Comparison of ENCODE assay signal across 8 cellular contexts in genomic region chr1:25821112-25821476, GRCh38. TPM values are rescaled to one million over a fixed set of nuclear protein-coding genes. Genes with fewer than 3 reads are reported as not detected.
DNase-seq lines count a peak whose midpoint lies in the region; ATAC-seq and TF ChIP-seq lines count a peak whose summit lies in the region.

No MANE protein-coding gene starts in this region.

- no peaks in the 10 kb centered on the region for H3K9me3 Mint-ChIP-seq in chondrocyte (ENCODE audit: low read depth)
- no peaks in the 10 kb centered on the region for H3K9me3 Mint-ChIP-seq in naive thymus-derived CD8-positive, alpha-beta T cell

- TF ChIP-seq CTCF in BJ (IDR thresholded peaks at IDR 0.05; ENCODE audit: insufficient read depth, low read depth, low read length), result no peak
- TF ChIP-seq CTCF in chondrocyte (IDR thresholded peaks at IDR 0.05), result no peak

- DNase-seq in BJ (ENCODE audit: low read depth) (no peak), Karpas-422 (peak; percentile 59), chondrocyte (ENCODE audit: low spot score) (no peak), Ammon's horn (ENCODE audit: low spot score) (no peak)
- DNase-seq in naive thymus-derived CD8-positive, alpha-beta T cell, result no peak

- H3K9me3 ChIP-seq in Karpas-422 (ENCODE audit: low read length), result no peaks in the 10 kb centered on the region

- H3K4me3 ChIP-seq in BJ (ENCODE audit: low read depth, low read length) (peak overlapping the region; percentile 89), Karpas-422 (ENCODE audit: low read length) (peak overlapping the region; percentile 88)

- H3K79me2 ChIP-seq in Karpas-422 (ENCODE audit: low read length), result no peaks in the 10 kb centered on the region

- H3K27me3 ChIP-seq in BJ (ENCODE audit: control insufficient read depth, insufficient read depth, low read length), result no peaks in the 10 kb centered on the region
- peaks cover 2% of the 10 kb centered on the region; the same call in 1 of the 2 replicates for H3K27me3 ChIP-seq in Karpas-422 (ENCODE audit: low read length)

- peak overlapping the region; percentile 99 for H3K4me2 ChIP-seq in Karpas-422 (ENCODE audit: low read depth, low read length, poor library complexity, severe bottlenecking)

- peaks cover 1% of the 10 kb centered on the region for H3K36me3 Mint-ChIP-seq in chondrocyte (ENCODE audit: low read depth)
- peaks cover 0 to 1% (median under 1%) of the 10 kb centered on the region in 3 donors for H3K36me3 Mint-ChIP-seq in naive thymus-derived CD8-positive, alpha-beta T cell

- peaks cover 38% of the 10 kb centered on the region for H3K4me1 ChIP-seq in Karpas-422 (ENCODE audit: low read length)

- H3K27ac ChIP-seq in Karpas-422 (ENCODE audit: low read length), result no peak overlapping the region

- POLR2A ChIA-PET in BJ (lab: Charles Lee), result no interaction called here
- POLR2A ChIA-PET in naive thymus-derived CD8-positive, alpha-beta T cell (lab: Charles Lee), result interaction anchor here (0.7 to 2.6 kb wide), 10 partner anchors 9 to 256 kb away, joined by 5 to 30 read pairs (median 7); partner anchors contain the start of genes MAN1C1, PAQR7 and SELENON

- H3K9ac ChIP-seq in Karpas-422 (ENCODE audit: low read length), result peak overlapping the region; percentile 94

- H3K36me3 ChIP-seq in BJ (ENCODE audit: control insufficient read depth, insufficient read depth, low read length) (peaks cover 2% of the 10 kb centered on the region), Karpas-422 (ENCODE audit: insufficient read depth, low read length) (peaks cover 3% of the 10 kb centered on the region; the same call in 1 of the 2 replicates)

- CTCF ChIA-PET in BJ (lab: Yijun Ruan, JAX), result interaction anchor here (1.2 to 1.7 kb wide), 2 partner anchors 9 to 16 kb away, joined by 3 to 5 read pairs; no protein-coding TSS in a partner anchor

- no peaks in the 10 kb centered on the region for H3K27me3 Mint-ChIP-seq in chondrocyte (ENCODE audit: low read depth)
- no peaks in the 10 kb centered on the region for H3K27me3 Mint-ChIP-seq in naive thymus-derived CD8-positive, alpha-beta T cell

- H2AFZ ChIP-seq in Karpas-422 (ENCODE audit: low read length), result no peak overlapping the region

- no peaks in the 10 kb centered on the region for H3K9me2 ChIP-seq in Karpas-422 (replicated peaks; ENCODE audit: insufficient read depth, low read length)

- H3K4me1 Mint-ChIP-seq in chondrocyte (ENCODE audit: low read depth), result peaks cover 35% of the 10 kb centered on the region
- H3K4me1 Mint-ChIP-seq in naive thymus-derived CD8-positive, alpha-beta T cell, result peaks cover 21 to 47% (median 40%) of the 10 kb centered on the region in 4 donors

- H4K20me1 ChIP-seq in Karpas-422 (ENCODE audit: insufficient read depth, low read depth, low read length), result peaks cover 45% of the 10 kb centered on the region

- ATAC-seq in naive thymus-derived CD8-positive, alpha-beta T cell, result no peak
- no peak for ATAC-seq in GM21529 (IDR thresholded peaks at IDR 0.05; ENCODE audit: unreplicated experiment)
- no peak for ATAC-seq in HG02623 (IDR thresholded peaks at IDR 0.05; ENCODE audit: unreplicated experiment)
- no peak for ATAC-seq in HG03095 (IDR thresholded peaks at IDR 0.05; ENCODE audit: unreplicated experiment)

- peak overlapping the region; percentile 93 for H3K27ac Mint-ChIP-seq in chondrocyte (ENCODE audit: unreplicated experiment)
- H3K27ac Mint-ChIP-seq in naive thymus-derived CD8-positive, alpha-beta T cell, result peak overlapping the region; percentile 93 to 99 (median 96)

- H3K4me3 Mint-ChIP-seq in chondrocyte (ENCODE audit: unreplicated experiment), result peak overlapping the region; percentile 98
- peak overlapping the region; percentile 90 to 96 (median 93) for H3K4me3 Mint-ChIP-seq in naive thymus-derived CD8-positive, alpha-beta T cell

RNA-seq across cellular contexts. Expression of gene MTFR1L, which starts 1.3 kb away (rescaled TPM):
- 57.8 and 93.7 TPM in 2 replicates for polyA plus RNA-seq in BJ (2011; rRNA removed)
- polyA minus RNA-seq in BJ (2011; rRNA and poly(A)+ RNA removed), result 34.7 and 46.6 TPM in 2 replicates
- 24.3 and 39.6 TPM in 2 replicates for total RNA-seq in Karpas-422 (2014; rRNA removed; shearing (Covaris generic); ENCODE audit: low replicate concordance)
- total RNA-seq in chondrocyte, result 51.2 to 67.1 TPM (median 51.2 TPM) in 3 replicates
- 10 to 100 TPM; 50.0 to 56.4 TPM for total RNA-seq in naive thymus-derived CD8-positive, alpha-beta T cell
- 10 to 100 TPM; 34.3 to 42.6 (median 40.9) TPM for polyA plus RNA-seq in naive thymus-derived CD8-positive, alpha-beta T cell

RNA-seq across cellular contexts. Expression of gene SELENON, which starts 21.1 kb away (rescaled TPM):
- 29.4 and 39.9 TPM in 2 replicates for polyA plus RNA-seq in BJ (2011; rRNA removed)
- 33.4 and 69.0 TPM in 2 replicates for polyA minus RNA-seq in BJ (2011; rRNA and poly(A)+ RNA removed)
- total RNA-seq in Karpas-422 (2014; rRNA removed; shearing (Covaris generic); ENCODE audit: low replicate concordance), result 2.7 and 5.1 TPM in 2 replicates
- 77.0 to 99.5 TPM (median 95.7 TPM) in 3 replicates for total RNA-seq in chondrocyte
- 10 to 100 TPM; 19.2 to 20.4 TPM for total RNA-seq in naive thymus-derived CD8-positive, alpha-beta T cell
- polyA plus RNA-seq in naive thymus-derived CD8-positive, alpha-beta T cell, result 1 to 10 TPM; 2.6 to 7.0 (median 2.7) TPM

RNA-seq across cellular contexts. Expression of gene AUNIP, which starts 38.2 kb away (rescaled TPM):
- 1.4 and 2.8 TPM in 2 replicates for polyA plus RNA-seq in BJ (2011; rRNA removed)
- polyA minus RNA-seq in BJ (2011; rRNA and poly(A)+ RNA removed), result 1.0 and 2.2 TPM in 2 replicates
- total RNA-seq in Karpas-422 (2014; rRNA removed; shearing (Covaris generic); ENCODE audit: low replicate concordance), result 7.2 and 11.6 TPM in 2 replicates
- 0.80 to 2.9 TPM (median 1.2 TPM) in 3 replicates for total RNA-seq in chondrocyte
- not detected for total RNA-seq in naive thymus-derived CD8-positive, alpha-beta T cell
- not detected for polyA plus RNA-seq in naive thymus-derived CD8-positive, alpha-beta T cell

RNA-seq across cellular contexts. Expression of gene PAQR7, which starts 54.4 kb away (rescaled TPM):
- polyA plus RNA-seq in BJ (2011; rRNA removed), result 10.5 and 12.6 TPM in 2 replicates
- polyA minus RNA-seq in BJ (2011; rRNA and poly(A)+ RNA removed), result 27.3 and 47.0 TPM in 2 replicates
- total RNA-seq in Karpas-422 (2014; rRNA removed; shearing (Covaris generic); ENCODE audit: low replicate concordance), result 6.3 and 8.4 TPM in 2 replicates
- 13.4 to 15.1 TPM (median 14.5 TPM) in 3 replicates for total RNA-seq in chondrocyte
- 1 to 10 TPM; 6.3 to 6.5 TPM for total RNA-seq in naive thymus-derived CD8-positive, alpha-beta T cell
- under 1 TPM; 0.08 to 0.32 (median 0.30) TPM for polyA plus RNA-seq in naive thymus-derived CD8-positive, alpha-beta T cell
